1 cellular context compared by ENCODE assay signal in genomic region chr15:41559489-41560177, GRCh38.
TF ChIP-seq lines count a peak whose summit lies in the region.

No MANE protein-coding gene starts in this region.

TF ChIP-seq in GM12878, 131 proteins besides CTCF, POLR2A, EP300 and RAD21:
- no peak for TF ChIP-seq YY1 (IDR thresholded peaks at IDR 0.05; ENCODE audit: low read depth, low read length)
- no peak for TF ChIP-seq LARP7 (IDR thresholded peaks at IDR 0.05)
